Comparison of ENCODE assay signal across 8 cellular contexts in genomic region chr15:78709263-78709882, GRCh38.
A peak's percentile ranks its signal among the peaks of the same experiment; 100 is the strongest.
DNase-seq lines count a peak whose midpoint lies in the region; ATAC-seq, FAIRE-seq and TF ChIP-seq lines count a peak whose summit lies in the region.

No MANE protein-coding gene starts in this region.

- POLR2A ChIA-PET in RWPE1 (lab: Yijun Ruan, JAX; ENCODE audit: low non-redundant PET), result no interaction called here

- H3K4me3 ChIP-seq in ovary (no peak overlapping the region), thyroid gland (replicated peaks in 1 of 3) (no peak overlapping the region)

- intact Hi-C loops in ovary (cut with DNase I), result loop anchor here in 2 of 4 donors (5.0 to 10.0 kb wide), 2 partner anchors 85 to 92 kb away; partner anchors contain the start of gene CHRNA3 (in 1 of the 2)
- intact Hi-C loops in thyroid gland (cut with DNase I), result loop anchor here (5.0 kb wide), 1 partner anchor 72 kb away; no protein-coding TSS in a partner anchor

- H3K27me3 ChIP-seq in foreskin keratinocyte (peaks cover 27% of the 10 kb centered on the region), ovary (no peaks in the 10 kb centered on the region), thyroid gland (no peaks in the 10 kb centered on the region)

- FAIRE-seq in HTR-8/SVneo (lab: Jason Lieb, UNC), result peak; percentile 16

- WGBS in ovary, 3 donors, result 3 to 7% (median 3%) methylated on average over 21 of the region's 21 CpGs
- 9 to 14% methylated on average over 14 to 21 of the region's 21 CpGs for WGBS in thyroid gland, 2 donors

- CTCF ChIA-PET in RWPE1 (lab: Yijun Ruan, JAX), result interaction anchor here (0.5 to 2.1 kb wide), 22 partner anchors 9 to 1616 kb away, joined by 3 to 19 read pairs (median 3); partner anchors contain the start of gene CHRNA5

- TF ChIP-seq POLR2A in ovary (IDR thresholded peaks at IDR 0.05) (no peak), thyroid gland (IDR thresholded peaks at IDR 0.05) (no peak)

- no peak for TF ChIP-seq EP300 in ovary (IDR thresholded peaks at IDR 0.05)

- TF ChIP-seq CTCF in RWPE1 (conservative IDR thresholded peaks at IDR 0.05; ENCODE audit: low read depth), result peak; percentile 97
- TF ChIP-seq CTCF in foreskin keratinocyte (conservative IDR thresholded peaks at IDR 0.05), result peak; percentile 87
- peak; percentile 67 to 74 (median 74) for TF ChIP-seq CTCF in ovary (IDR thresholded peaks at IDR 0.05)
- peak; percentile 75 to 94 (median 89) for TF ChIP-seq CTCF in thyroid gland (IDR thresholded peaks at IDR 0.05)

- ATAC-seq in foreskin keratinocyte, result peak; percentile 93

- H3K27ac ChIP-seq in RWPE1 (no peak overlapping the region), foreskin keratinocyte (no peak overlapping the region), ovary (no peak overlapping the region), thyroid gland (no peak overlapping the region)

- no peaks in the 10 kb centered on the region for H3K36me3 ChIP-seq in ovary
- H3K36me3 ChIP-seq in thyroid gland, result no peaks in the 10 kb centered on the region

- H3K9me3 ChIP-seq in ovary (no peaks in the 10 kb centered on the region), thyroid gland (no peaks in the 10 kb centered on the region)

- DNase-seq in NCI-H2029 (lab: John Stamatoyannopoulos, UW), result peak; percentile 22
- no peak for DNase-seq in NCI-H2029 treated with DMSO at 0.1 percent for 48 hours (lab: John Stamatoyannopoulos, UW)
- peak; percentile 65 for DNase-seq in HTR-8/SVneo (ENCODE audit: insufficient read length, low spot score)
- peak; percentile 78 for DNase-seq in RWPE1 (ENCODE audit: low spot score)
- peak; percentile 47 for DNase-seq in activated T-helper 9 cell treated with anti-CD3 and anti-CD28 coated beads, Interleukin-2, amount 50 U/mL, for 16 hours (ENCODE audit: low read depth)
- DNase-seq in foreskin keratinocyte, result no peak
- DNase-seq in ovary, result peak; percentile 37 to 77 (median 67)
- DNase-seq in thyroid gland, result peak; percentile 67 to 73

- H3K4me1 ChIP-seq in foreskin keratinocyte (no peaks in the 10 kb centered on the region), ovary (ENCODE audit: insufficient read depth) (no peaks in the 10 kb centered on the region), thyroid gland (peaks cover 0 to 4% of the 10 kb centered on the region in 2 donors)

Comparison
In these comparisons a context has a peak if more than half of its experiments do, and no peak if none do; other contexts are left out.
1. DNase-seq: peak in NCI-H2029 (single experiment), HTR-8/SVneo (single experiment), RWPE1 (single experiment), activated T-helper 9 cell treated with anti-CD3 and anti-CD28 coated beads, Interleukin-2, amount 50 U/mL, for 16 hours (single experiment), ovary (5 of 5) and thyroid gland (2 of 2); none in NCI-H2029 treated with DMSO at 0.1 percent for 48 hours (single experiment) and foreskin keratinocyte (0 of 2).
2. Peak in every context shown above with its lines, with median percentiles within 50 percentile points of each other: CTCF ChIP-seq.